ENCODE assay signal across 23 cellular contexts in the genomic region with DNA sequence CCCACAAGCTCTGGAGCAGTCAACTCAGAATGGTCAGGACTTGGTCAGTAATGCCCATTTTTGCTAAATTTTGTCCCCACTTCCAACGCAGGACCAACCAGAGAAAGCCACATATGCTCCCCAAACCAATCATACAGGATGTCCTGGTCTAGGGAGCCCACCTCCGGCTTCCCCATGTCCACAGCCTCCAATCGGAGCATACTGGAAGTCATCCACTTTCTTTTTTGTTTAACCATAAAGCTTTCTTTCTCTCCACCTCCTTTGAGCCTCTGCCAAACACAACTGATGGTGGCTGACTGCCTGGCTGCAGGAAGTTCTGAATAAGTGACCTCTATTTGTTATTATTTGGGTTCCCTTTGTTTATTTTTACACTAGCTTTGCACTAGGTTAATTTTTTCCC.
DNase-seq lines count a peak whose midpoint lies in the region; ATAC-seq and TF ChIP-seq lines count a peak whose summit lies in the region.
"Had no signal": no experiment of that assay in that cellular context is flagged by ENCODE, and none has a peak within 500 bp of the region (broad histone marks: within the 10 kb centered on the region; RNA-seq: fewer than 3 reads in every experiment).

No MANE protein-coding gene starts in this region.

- no peaks in the 10 kb centered on the region for H3K27me3 ChIP-seq in adrenal gland
- H3K27me3 ChIP-seq: breast epithelium, left lung, tibial artery had no signal

- no peak overlapping the region for H3K27ac ChIP-seq in adrenal gland
- H3K27ac ChIP-seq: 22Rv1, breast epithelium, left lung, tibial artery had no signal

- DNase-seq in DMS 273 (lab: John Stamatoyannopoulos, UW; ENCODE audit: unreplicated experiment) (peak; percentile 3), DMS 273 treated with DMSO at 0.1 percent for 48 hours (lab: John Stamatoyannopoulos, UW) (no peak), adrenal gland (peak in 5 of 7 donors; percentile 20 to 55 (median 28)), fibroblast of villous mesenchyme (ENCODE audit: low read depth) (peak; percentile 33), pons (ENCODE audit: low spot score) (peak; percentile 41), GM13977 (ENCODE audit: low spot score) (no peak)
- no peak for DNase-seq in activated CD8-positive, alpha-beta memory T cell treated with anti-CD3 and anti-CD28 coated beads, Interleukin-2, amount 50 U/mL, for 48 hours
- DNase-seq: activated CD4-positive, alpha-beta T cell treated with anti-CD3 and anti-CD28 coated beads, Interleukin-2, amount 50 U/mL, for 1 hour; activated naive CD4-positive, alpha-beta T cell treated with anti-CD3 and anti-CD28 coated beads, Interleukin-2, amount 50 U/mL, for 16 hours; activated T-cell treated with anti-CD3 and anti-CD28 coated beads, Interleukin-2, amount 50 U/mL, for 1 hour; effector memory CD8-positive, alpha-beta T cell; foreskin fibroblast; left lung; naive B cell; NCI-H1105 treated with DMSO at 0.1 percent for 48 hours; NCI-H2171; posterior cingulate gyrus; tibial artery had no signal

- TF ChIP-seq CTCF in adrenal gland (IDR thresholded peaks at IDR 0.05): no peak
- no peak for TF ChIP-seq CTCF in fibroblast of villous mesenchyme (IDR thresholded peaks at IDR 0.05; ENCODE audit: insufficient read depth, low read depth, low read length)
- TF ChIP-seq CTCF in GM13977 (IDR thresholded peaks at IDR 0.05; ENCODE audit: extremely low read depth, insufficient read depth, missing control alignments): no peak

- whole genome bisulfite sequencing in adrenal gland, 4 donors: 44 to 52% (median 51%) methylated on average over 3 of the region's 3 CpGs

- in situ Hi-C loops in GM13977 (cut with MboI; ENCODE audit: low pct_unique_long_range_greater_than_20kb, low sequenced_read_pairs, unreplicated experiment): no loop called here

- no peak for TF ChIP-seq POLR2A in adrenal gland (IDR thresholded peaks at IDR 0.05)

- intact Hi-C loops in adrenal gland (cut with DNase I): no loop called here

- H3K4me3 ChIP-seq in adrenal gland (no peak overlapping the region), fibroblast of villous mesenchyme (ENCODE audit: low read depth, low read length) (no peak overlapping the region)
- H3K4me3 ChIP-seq: breast epithelium, K562, left lung, tibial artery had no signal

- no peak for ATAC-seq in HG02610 (IDR thresholded peaks at IDR 0.05; ENCODE audit: unreplicated experiment)
- ATAC-seq: effector memory CD8-positive, alpha-beta T cell; K562; left lung; Panc1 had no signal

- no peaks in the 10 kb centered on the region for H3K9me3 ChIP-seq in adrenal gland (replicated peaks in 1 of 3)
- H3K9me3 ChIP-seq: breast epithelium, left lung, tibial artery had no signal

- H3K36me3 ChIP-seq in adrenal gland (replicated peaks in 1 of 2): no peaks in the 10 kb centered on the region
- H3K36me3 ChIP-seq: breast epithelium, left lung, tibial artery had no signal

- H3K4me1 ChIP-seq in adrenal gland (replicated peaks in 1 of 2): peaks cover 0 to 4% of the 10 kb centered on the region in 2 donors
- H3K4me1 ChIP-seq: breast epithelium had no signal

Comparison
In these comparisons a context has a peak if more than half of its experiments do, and no peak if none do; other contexts are left out.
1. DNase-seq: peak in DMS 273 (single experiment), adrenal gland (5 of 7), fibroblast of villous mesenchyme (single experiment) and pons (single experiment); none in DMS 273 treated with DMSO at 0.1 percent for 48 hours (single experiment), activated CD8-positive, alpha-beta memory T cell treated with anti-CD3 and anti-CD28 coated beads, Interleukin-2, amount 50 U/mL, for 48 hours (single experiment) and GM13977 (single experiment).